24 cellular contexts compared by ENCODE assay signal in the genomic region with DNA sequence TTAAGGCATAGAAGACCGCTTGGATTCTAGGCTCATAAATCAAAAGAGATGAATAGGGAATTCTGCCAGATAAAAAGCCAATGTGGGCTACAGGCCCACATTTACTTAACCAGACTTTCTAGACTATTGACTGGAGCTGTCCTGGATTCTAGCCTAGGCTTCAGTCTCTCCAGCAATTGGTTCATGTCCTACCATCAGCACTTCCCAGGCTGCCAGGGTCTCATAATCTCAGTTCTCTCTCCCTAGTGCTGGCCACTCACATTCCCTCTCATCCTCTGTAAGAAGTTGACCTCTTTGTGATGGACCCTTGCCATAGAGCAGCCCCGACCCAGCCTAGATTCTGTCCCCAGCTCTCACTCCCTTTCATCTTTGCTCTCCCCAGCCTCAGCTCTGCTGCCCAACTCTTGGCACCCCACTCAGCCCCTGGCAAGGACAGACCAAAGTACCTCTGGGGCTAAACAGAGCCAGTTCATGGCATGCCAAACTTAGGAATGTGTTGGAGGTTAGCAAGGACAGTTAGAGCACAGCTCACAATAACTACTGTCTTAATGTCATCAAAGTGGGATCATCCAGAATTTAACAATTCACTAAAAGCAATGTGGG.
"Had no signal": no experiment of that assay in that cellular context is flagged by ENCODE, and none has a peak within 500 bp of the region (broad histone marks: within the 10 kb centered on the region; RNA-seq: fewer than 3 reads in every experiment).

No MANE protein-coding gene starts in this region.

- H3K27ac Mint-ChIP-seq: activated CD8-positive, alpha-beta T cell treated with anti-CD3 and anti-CD28 coated beads, Interleukin-2, amount 10 ng/mL, durations not matched to agents 7 days and 5 days had no signal

- DNase-seq: activated CD4-positive, alpha-beta T cell treated with anti-CD3 and anti-CD28 coated beads for 1 hour; activated CD4-positive, alpha-beta T cell treated with anti-CD3 and anti-CD28 coated beads, Interleukin-2, amount 50 U/mL, for 1 hour; activated CD8-positive, alpha-beta T cell treated with anti-CD3 and anti-CD28 coated beads, Interleukin-2, amount 10 ng/mL, durations not matched to agents 7 days and 5 days; cerebellar nuclear complex; esophagus squamous epithelium; head of caudate nucleus; islet precursor cell; left colon; naive thymus-derived CD4-positive, alpha-beta T cell; occipital lobe; retina; stimulated activated CD4-positive, alpha-beta T cell treated with anti-CD3 and anti-CD28 coated beads, Interleukin-4, amount 100 ng/mL, for 24 hours; stomach; T-helper 9 cell; transverse colon; uterus had no signal

- H3K4me3 Mint-ChIP-seq: activated CD8-positive, alpha-beta T cell treated with anti-CD3 and anti-CD28 coated beads, Interleukin-2, amount 10 ng/mL, durations not matched to agents 7 days and 5 days; naive thymus-derived CD4-positive, alpha-beta T cell; neural crest cell had no signal

- H3K27ac ChIP-seq: ascending aorta, breast epithelium, coronary artery, esophagus squamous epithelium, gastroesophageal sphincter, stomach, suprapubic skin, transverse colon, uterus had no signal

- H3K9me3 Mint-ChIP-seq: neural crest cell had no signal

- H3K4me1 ChIP-seq: ascending aorta, breast epithelium, stomach, suprapubic skin, transverse colon, uterus had no signal

- H3K9me3 ChIP-seq: ascending aorta, breast epithelium, esophagus squamous epithelium, gastroesophageal sphincter, stomach, suprapubic skin, transverse colon, uterus had no signal

- ATAC-seq: activated CD8-positive, alpha-beta T cell treated with anti-CD3 and anti-CD28 coated beads, Interleukin-2, amount 10 ng/mL, durations not matched to agents 7 days and 5 days; activated naive CD4-positive, alpha-beta T cell treated with anti-CD3 and anti-CD28 coated beads, Interleukin-2, amount 50 U/mL, for 72 hours; gastroesophageal sphincter; left colon; naive thymus-derived CD4-positive, alpha-beta T cell had no signal

- H3K27me3 ChIP-seq: ascending aorta, breast epithelium, esophagus squamous epithelium, gastroesophageal sphincter, stomach, suprapubic skin, transverse colon, uterus had no signal

- H3K4me3 ChIP-seq: ascending aorta, breast epithelium, coronary artery, esophagus squamous epithelium, gastroesophageal sphincter, lung, stomach, suprapubic skin, transverse colon, uterus had no signal

- H3K27me3 Mint-ChIP-seq: naive thymus-derived CD4-positive, alpha-beta T cell had no signal

- H3K36me3 ChIP-seq: ascending aorta, breast epithelium, esophagus squamous epithelium, gastroesophageal sphincter, stomach, suprapubic skin, transverse colon, uterus had no signal
